Comparison of ENCODE assay signal across 22 cellular contexts in genomic region chr3:148600440-148600839, GRCh38.
"Had no signal": no experiment of that assay in that cellular context is flagged by ENCODE, and none has a peak within 500 bp of the region (broad histone marks: within the 10 kb centered on the region; RNA-seq: fewer than 3 reads in every experiment).

No MANE protein-coding gene starts in this region.

- H3K27me3 Mint-ChIP-seq: activated CD4-positive, alpha-beta memory T cell treated with anti-CD3 and anti-CD28 coated beads for 36 hours; activated naive CD8-positive, alpha-beta T cell treated with anti-CD3 and anti-CD28 coated beads, Interleukin-2, amount 50 U/mL, for 24 hours; stimulated activated naive CD8-positive, alpha-beta T cell treated with anti-CD3 and anti-CD28 coated beads, Interleukin-15, Interleukin-2, amounts not matched to agents 100 ng/mL and 50 ng/mL, for 24 hours had no signal

- H3K4me1 Mint-ChIP-seq: activated naive CD8-positive, alpha-beta T cell treated with anti-CD3 and anti-CD28 coated beads, Interleukin-2, amount 50 U/mL, for 24 hours had no signal

- H3K9me3 Mint-ChIP-seq: activated CD4-positive, alpha-beta memory T cell treated with anti-CD3 and anti-CD28 coated beads for 36 hours; activated naive CD8-positive, alpha-beta T cell treated with anti-CD3 and anti-CD28 coated beads, Interleukin-2, amount 50 U/mL, for 24 hours; nephron progenitor cell; stimulated activated naive CD8-positive, alpha-beta T cell treated with anti-CD3 and anti-CD28 coated beads, Interleukin-15, Interleukin-2, amounts not matched to agents 100 ng/mL and 50 ng/mL, for 24 hours had no signal

- H3K9me3 ChIP-seq: left ventricle myocardium inferior, thyroid gland had no signal

- DNase-seq: activated CD4-positive, alpha-beta memory T cell treated with anti-CD3 and anti-CD28 coated beads for 36 hours; activated CD4-positive, alpha-beta T cell treated with anti-CD3 and anti-CD28 coated beads for 48 hours; activated gamma-delta T cell; activated naive CD4-positive, alpha-beta T cell treated with anti-CD3 and anti-CD28 coated beads, Interleukin-2, amount 50 U/mL, for 16 hours; activated naive CD8-positive, alpha-beta T cell treated with anti-CD3 and anti-CD28 coated beads, Interleukin-2, amount 50 U/mL, for 24 hours; activated T-cell treated with anti-CD3 and anti-CD28 coated beads, Interleukin-2, amount 50 U/mL, for 72 hours; cerebellar nuclear complex; cortex of kidney; erythroblast; foreskin keratinocyte; kidney; left ventricle myocardium inferior; mammary epithelial cell; midbrain; nephron progenitor cell; retina; stimulated activated CD4-positive, alpha-beta T cell treated with anti-CD3 and anti-CD28 coated beads, Interleukin-12 subunit alpha, Interleukin-12 subunit beta, amount 100 ng/mL, for 4 hours; stimulated activated CD4-positive, alpha-beta T cell treated with anti-CD3 and anti-CD28 coated beads, Interleukin-4, amount 100 ng/mL, for 4 hours; substantia nigra; T1000; thyroid gland had no signal

- H3K4me1 ChIP-seq: foreskin keratinocyte, left ventricle myocardium inferior, thyroid gland had no signal

- H3K4me3 ChIP-seq: left ventricle myocardium inferior, thyroid gland had no signal

- H3K36me3 ChIP-seq: left ventricle myocardium inferior, thyroid gland had no signal

- H3K36me3 Mint-ChIP-seq: activated CD4-positive, alpha-beta memory T cell treated with anti-CD3 and anti-CD28 coated beads for 36 hours had no signal

- ATAC-seq: activated naive CD8-positive, alpha-beta T cell treated with anti-CD3 and anti-CD28 coated beads, Interleukin-2, amount 50 U/mL, for 24 hours; activated T-cell treated with anti-CD3 and anti-CD28 coated beads, Interleukin-2, amount 50 U/mL, for 72 hours; foreskin keratinocyte had no signal

- H3K27me3 ChIP-seq: foreskin keratinocyte, thyroid gland had no signal

- H3K4me3 Mint-ChIP-seq: activated CD4-positive, alpha-beta memory T cell treated with anti-CD3 and anti-CD28 coated beads for 36 hours; activated naive CD8-positive, alpha-beta T cell treated with anti-CD3 and anti-CD28 coated beads, Interleukin-2, amount 50 U/mL, for 24 hours; activated T-cell treated with anti-CD3 and anti-CD28 coated beads, Interleukin-2, amount 50 U/mL, for 72 hours; nephron progenitor cell; stimulated activated naive CD8-positive, alpha-beta T cell treated with anti-CD3 and anti-CD28 coated beads, Interleukin-15, Interleukin-2, amounts not matched to agents 100 ng/mL and 50 ng/mL, for 24 hours had no signal

- H3K27ac ChIP-seq: foreskin keratinocyte, left ventricle myocardium inferior, thyroid gland had no signal

- H3K27ac Mint-ChIP-seq: activated CD4-positive, alpha-beta memory T cell treated with anti-CD3 and anti-CD28 coated beads for 36 hours; activated naive CD8-positive, alpha-beta T cell treated with anti-CD3 and anti-CD28 coated beads, Interleukin-2, amount 50 U/mL, for 24 hours; activated T-cell treated with anti-CD3 and anti-CD28 coated beads, Interleukin-2, amount 50 U/mL, for 72 hours; nephron progenitor cell; stimulated activated naive CD8-positive, alpha-beta T cell treated with anti-CD3 and anti-CD28 coated beads, Interleukin-15, Interleukin-2, amounts not matched to agents 100 ng/mL and 50 ng/mL, for 24 hours had no signal
